11 cellular contexts compared by ENCODE assay signal in the genomic region with DNA sequence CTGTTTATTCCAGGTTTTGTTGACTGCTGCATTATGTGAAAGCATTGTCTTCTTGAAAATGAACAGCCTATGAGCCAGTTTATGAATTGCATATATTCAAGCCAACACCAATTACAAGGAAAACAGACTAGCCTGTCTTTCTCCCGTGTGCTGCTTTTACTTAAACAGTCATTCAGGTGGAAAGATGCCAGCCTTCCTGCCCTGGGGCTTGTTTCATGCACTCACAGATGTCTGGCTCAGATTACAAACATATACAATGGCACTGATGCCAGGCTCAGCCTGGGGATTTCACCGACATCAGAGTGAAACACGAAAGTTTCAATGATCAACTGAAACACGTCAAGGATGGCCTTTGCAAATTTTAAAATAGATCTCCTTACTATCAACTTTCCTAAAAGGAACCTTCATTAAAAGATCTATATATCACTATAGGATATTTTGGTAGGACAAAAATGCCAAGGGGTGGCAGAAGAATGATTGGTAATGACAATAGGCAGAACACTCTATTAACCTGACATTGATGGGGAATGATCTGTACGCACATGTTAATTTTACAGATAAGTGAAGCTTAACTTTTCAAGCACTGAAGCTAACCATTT.
DNase-seq lines count a peak whose midpoint lies in the region; ATAC-seq and TF ChIP-seq lines count a peak whose summit lies in the region.
"Had no signal": no experiment of that assay in that cellular context is flagged by ENCODE, and none has a peak within 500 bp of the region (broad histone marks: within the 10 kb centered on the region; RNA-seq: fewer than 3 reads in every experiment).

No MANE protein-coding gene starts in this region.

- DNase-seq in AG04450 (ENCODE audit: low read depth, low spot score) (peak; percentile 23), NCI-H1092 treated with DMSO at 0.1 percent for 48 hours (lab: John Stamatoyannopoulos, UW) (peak; percentile 84), PC-3 (peak; percentile 98), fibroblast of lung (ENCODE audit: low read depth in 2 of 2) (peak; percentile 45 to 67), GF-D8 (lab: John Stamatoyannopoulos, UW) (no peak)
- DNase-seq: activated naive CD8-positive, alpha-beta T cell treated with anti-CD3 and anti-CD28 coated beads, Interleukin-2, amount 10 ng/mL, durations not matched to agents 7 days and 5 days; AML-193; heart left ventricle had no signal

- POLR2A ChIA-PET in AG04450 (lab: Yijun Ruan, JAX), result no interaction called here
- POLR2A ChIA-PET in PC-3 (lab: Charles Lee; ENCODE audit: unreplicated experiment), result no interaction called here

- H3K4me1 ChIP-seq in PC-3 (ENCODE audit: insufficient read depth, low read length) (peaks cover 27% of the 10 kb centered on the region), fibroblast of lung (ENCODE audit: control insufficient read depth, extremely low read depth, insufficient read depth, low read length) (no peaks in the 10 kb centered on the region)
- H3K4me1 ChIP-seq: heart left ventricle had no signal

- no TSS peak for BruUV-seq in PC-3 (replicated peaks; lab: Mats Ljungman, UMichigan)

- H3K79me2 ChIP-seq in PC-3 (ENCODE audit: low read length), result no peaks in the 10 kb centered on the region
- no peaks in the 10 kb centered on the region for H3K79me2 ChIP-seq in fibroblast of lung (ENCODE audit: control insufficient read depth, insufficient read depth, low read length)

- CTCF ChIA-PET in AG04450 (lab: Charles Lee) (interaction anchor here (1.0 kb wide), 1 partner anchor 175 kb away, joined by 5 read pairs; no protein-coding TSS in a partner anchor), PC-3 (lab: Charles Lee) (no interaction called here)

- ATAC-seq in PC-3 (peak; percentile 97), GM18909 (IDR thresholded peaks at IDR 0.05; ENCODE audit: poor library complexity, unreplicated experiment) (no peak), HG02852 (IDR thresholded peaks at IDR 0.05; ENCODE audit: unreplicated experiment) (no peak)
- no peak for ATAC-seq in activated CD4-positive, CD25-positive, alpha-beta regulatory T cell treated with anti-CD3 and anti-CD28 coated beads, Interleukin-2, amount 50 U/mL, for 24 hours
- ATAC-seq: heart left ventricle had no signal

- H3K36me3 ChIP-seq in PC-3 (ENCODE audit: low read depth, low read length) (no peaks in the 10 kb centered on the region), fibroblast of lung (ENCODE audit: control insufficient read depth, insufficient read depth, low read length) (no peaks in the 10 kb centered on the region)
- H3K36me3 ChIP-seq: heart left ventricle had no signal

- H3K27ac ChIP-seq in AG04450 (ENCODE audit: low read depth, low read length) (no peak overlapping the region), PC-3 (ENCODE audit: low read length) (peak overlapping the region; percentile 38), fibroblast of lung (ENCODE audit: insufficient read depth, low read length) (no peak overlapping the region)
- H3K27ac ChIP-seq: heart left ventricle had no signal

- H3F3A ChIP-seq in PC-3 (ENCODE audit: low read length, unreplicated experiment), result no peaks in the 10 kb centered on the region

- H2AFZ ChIP-seq in PC-3 (ENCODE audit: low read length) (0 out of 2 replicates have a peak overlapping the region, but pooled peaks have one; percentile 10), fibroblast of lung (ENCODE audit: low read length) (no peak overlapping the region)

- intact Hi-C loops in PC-3 (cut with micrococcal nuclease), result no loop called here

- H3K9ac ChIP-seq in PC-3 (ENCODE audit: low read length) (no peak overlapping the region), fibroblast of lung (ENCODE audit: insufficient read depth, low read length) (no peak overlapping the region)

- H3K4me3 ChIP-seq in AG04450 (ENCODE audit: low read depth, low read length), result no peak overlapping the region
- H3K4me3 ChIP-seq in PC-3 (ENCODE audit: low read length), result peak overlapping the region; percentile 22; the same call in 1 of the 2 replicates
- H3K4me3 ChIP-seq in fibroblast of lung (replicated peaks in 1 of 4; ENCODE audit: control extremely low read depth in 1 of 4, insufficient read depth in 1 of 4, low read depth in 3 of 4, low read length in 4 of 4), result no peak overlapping the region
- H3K4me3 ChIP-seq: heart left ventricle had no signal

- no peak for TF ChIP-seq CTCF in AG04450 (IDR thresholded peaks at IDR 0.05; ENCODE audit: low read depth, low read length)
- no peak for TF ChIP-seq CTCF in PC-3 (conservative IDR thresholded peaks at IDR 0.05; ENCODE audit: low read depth, low read length)
- no peak for TF ChIP-seq CTCF in fibroblast of lung (conservative IDR thresholded peaks at IDR 0.05 in 1 of 2, IDR thresholded peaks at IDR 0.05 in 1 of 2; ENCODE audit: low read depth in 1 of 2, low read length in 2 of 2)

- H3K9me2 ChIP-seq in PC-3 (replicated peaks; ENCODE audit: low read length), result no peaks in the 10 kb centered on the region

- peak overlapping the region; percentile 57 for H3K4me2 ChIP-seq in PC-3 (ENCODE audit: low read length)
- H3K4me2 ChIP-seq in fibroblast of lung (ENCODE audit: extremely low read depth, insufficient read depth, low read length), result no peak overlapping the region

- H3K27me3 ChIP-seq in AG04450 (ENCODE audit: control insufficient read depth, insufficient read depth, low read length) (no peaks in the 10 kb centered on the region), PC-3 (ENCODE audit: low read length) (no peaks in the 10 kb centered on the region), fibroblast of lung (ENCODE audit: control insufficient read depth, insufficient read depth, low read length) (no peaks in the 10 kb centered on the region)
- H3K27me3 ChIP-seq: heart left ventricle had no signal

- no peaks in the 10 kb centered on the region for H3K9me3 ChIP-seq in AG04450 (ENCODE audit: control insufficient read depth, insufficient read depth, low read length)
- no peaks in the 10 kb centered on the region for H3K9me3 ChIP-seq in PC-3 (ENCODE audit: low read length)
- no peaks in the 10 kb centered on the region for H3K9me3 ChIP-seq in fibroblast of lung (ENCODE audit: control insufficient read depth, insufficient read depth, low read depth, low read length)
- H3K9me3 ChIP-seq: heart left ventricle had no signal

- H4K20me1 ChIP-seq in PC-3 (ENCODE audit: low read length) (no peaks in the 10 kb centered on the region), fibroblast of lung (ENCODE audit: control insufficient read depth, extremely low read depth, insufficient read depth, low read length) (no peaks in the 10 kb centered on the region)
